25 cellular contexts compared by ENCODE assay signal in genomic region chr19:9891609-9892373, GRCh38.
"Had no signal": no experiment of that assay in that cellular context is flagged by ENCODE, and none has a peak within 500 bp of the region (broad histone marks: within the 10 kb centered on the region; RNA-seq: fewer than 3 reads in every experiment).

No MANE protein-coding gene starts in this region.

- H3K4me2 ChIP-seq: hepatocyte had no signal

- H3K79me2 ChIP-seq: hepatocyte had no signal

- H3K27ac ChIP-seq: gastroesophageal sphincter, heart left ventricle, hepatocyte, left lung, pancreas, sigmoid colon, stomach, thyroid gland, upper lobe of left lung had no signal

- H3K4me1 Mint-ChIP-seq: nephron progenitor cell had no signal

- H2AFZ ChIP-seq: hepatocyte had no signal

- H3K9me3 Mint-ChIP-seq: effector memory CD8-positive, alpha-beta T cell; nephron progenitor cell; stimulated activated effector memory CD8-positive, alpha-beta T cell treated with anti-CD3 and anti-CD28 coated beads, Interleukin-12 subunit alpha, Interleukin-12 subunit beta, amount 100 ng/mL, for 72 hours had no signal

- H3K36me3 ChIP-seq: gastroesophageal sphincter, heart left ventricle, left lung, pancreas, sigmoid colon, stomach, thyroid gland, upper lobe of left lung had no signal

- H3K4me1 ChIP-seq: gastroesophageal sphincter, heart left ventricle, left lung, pancreas, sigmoid colon, stomach, thyroid gland, upper lobe of left lung had no signal

- H3K36me3 Mint-ChIP-seq: naive thymus-derived CD8-positive, alpha-beta T cell; stimulated activated effector memory CD8-positive, alpha-beta T cell treated with anti-CD3 and anti-CD28 coated beads, Interleukin-12 subunit alpha, Interleukin-12 subunit beta, amount 100 ng/mL, for 72 hours had no signal

- DNase-seq: cerebellar nuclear complex; cortex of kidney; effector memory CD8-positive, alpha-beta T cell; erythroblast; foreskin fibroblast; heart left ventricle; kidney; left lung; naive thymus-derived CD8-positive, alpha-beta T cell; nephron progenitor cell; occipital lobe; pancreas; sigmoid colon; stimulated activated CD4-positive, alpha-beta T cell treated with anti-CD3 and anti-CD28 coated beads, Interleukin-2, amount 100 ng/mL, for 24 hours; stimulated activated CD4-positive, alpha-beta T cell treated with anti-CD3 and anti-CD28 coated beads, Interleukin-4, amount 100 ng/mL, for 24 hours; stimulated activated naive CD4-positive, alpha-beta T cell treated with Interleukin-2 at 50 U/mL for 16 hours; stomach; thyroid gland; upper lobe of left lung had no signal

- ATAC-seq: effector memory CD8-positive, alpha-beta T cell; gastroesophageal sphincter; heart left ventricle; left lung; naive thymus-derived CD8-positive, alpha-beta T cell; pancreas; stimulated activated effector memory CD8-positive, alpha-beta T cell treated with anti-CD3 and anti-CD28 coated beads, Interleukin-12 subunit alpha, Interleukin-12 subunit beta, amount 100 ng/mL, for 72 hours had no signal

- H3K9me3 ChIP-seq: gastroesophageal sphincter, heart left ventricle, left lung, pancreas, stomach, thyroid gland, upper lobe of left lung had no signal

- H3K4me3 Mint-ChIP-seq: effector memory CD8-positive, alpha-beta T cell; naive thymus-derived CD8-positive, alpha-beta T cell; nephron progenitor cell; stimulated activated effector memory CD8-positive, alpha-beta T cell treated with anti-CD3 and anti-CD28 coated beads, Interleukin-12 subunit alpha, Interleukin-12 subunit beta, amount 100 ng/mL, for 72 hours had no signal

- H3K27me3 Mint-ChIP-seq: progenitor cell of endocrine pancreas had no signal

- FAIRE-seq: endometrium, kidney, pancreas, urothelium cell line had no signal

- H3K27ac Mint-ChIP-seq: effector memory CD8-positive, alpha-beta T cell; nephron progenitor cell; progenitor cell of endocrine pancreas; stimulated activated effector memory CD8-positive, alpha-beta T cell treated with anti-CD3 and anti-CD28 coated beads, Interleukin-12 subunit alpha, Interleukin-12 subunit beta, amount 100 ng/mL, for 72 hours had no signal

- H3K27me3 ChIP-seq: heart left ventricle, hepatocyte, left lung, pancreas, sigmoid colon, thyroid gland, upper lobe of left lung had no signal

- H3K4me3 ChIP-seq: gastroesophageal sphincter, heart left ventricle, hepatocyte, left lung, pancreas, sigmoid colon, stomach, thyroid gland, upper lobe of left lung had no signal
